Comparison of ENCODE assay signal across 20 cellular contexts in the genomic region with DNA sequence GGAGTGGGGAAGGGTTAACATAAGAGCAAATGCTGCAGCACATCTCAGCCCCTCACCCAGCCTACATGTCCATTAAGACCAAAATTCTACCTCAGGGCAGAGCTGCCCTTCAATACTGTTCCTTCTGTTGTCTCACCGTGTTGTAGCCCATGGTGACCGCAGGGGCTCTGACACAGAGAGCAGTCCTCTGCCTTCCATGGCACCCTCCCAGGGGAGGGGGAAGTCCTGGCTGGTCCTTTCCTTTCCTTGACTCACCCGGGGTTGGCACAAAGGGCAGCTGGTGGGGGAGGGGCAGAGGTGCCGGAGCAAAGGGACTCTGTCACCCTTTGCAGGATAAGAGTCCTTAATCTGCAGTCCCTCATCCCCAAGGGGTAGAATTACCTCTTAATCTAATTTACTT. TPM values are rescaled to one million over a fixed set of nuclear protein-coding genes. Genes with fewer than 3 reads are reported as not detected.
DNase-seq lines count a peak whose midpoint lies in the region; ATAC-seq and TF ChIP-seq lines count a peak whose summit lies in the region.
"Had no signal": no experiment of that assay in that cellular context is flagged by ENCODE, and none has a peak within 500 bp of the region (broad histone marks: within the 10 kb centered on the region; RNA-seq: fewer than 3 reads in every experiment).

No MANE protein-coding gene starts in this region.

- H3K9ac ChIP-seq in neural progenitor cell, result no peak overlapping the region
- no peak overlapping the region for H3K9ac ChIP-seq in Karpas-422 (ENCODE audit: low read length)

- H3K4me3 ChIP-seq in neural progenitor cell (no peak overlapping the region), Karpas-422 (ENCODE audit: low read length) (no peak overlapping the region)

- ATAC-seq in left lobe of liver, result no peak
- no peak for ATAC-seq in stimulated activated naive CD8-positive, alpha-beta T cell treated with anti-CD3 and anti-CD28 coated beads, Interleukin-15, Interleukin-2, amounts not matched to agents 100 U/mL and 50 U/mL, for 24 hours
- ATAC-seq: SK-N-SH treated with all-trans-retinoic acid at 6 μM for 48 hours had no signal

- H3K27ac ChIP-seq in neural progenitor cell (no peak overlapping the region), Karpas-422 (ENCODE audit: low read length) (no peak overlapping the region)

- H3K4me1 ChIP-seq in neural progenitor cell (peaks cover 13% of the 10 kb centered on the region), Karpas-422 (ENCODE audit: low read length) (no peaks in the 10 kb centered on the region)

- no peaks in the 10 kb centered on the region for H3K79me2 ChIP-seq in neural progenitor cell (ENCODE audit: low read depth)
- no peaks in the 10 kb centered on the region for H3K79me2 ChIP-seq in Karpas-422 (ENCODE audit: low read length)

- H3K27me3 Mint-ChIP-seq in neural progenitor cell (ENCODE audit: insufficient read depth, low read depth), result peaks cover 13% of the 10 kb centered on the region

- peak overlapping the region; percentile 38 for H3K4me2 ChIP-seq in neural progenitor cell
- no peak overlapping the region for H3K4me2 ChIP-seq in Karpas-422 (ENCODE audit: low read depth, low read length, poor library complexity, severe bottlenecking)

- H3K4me3 Mint-ChIP-seq in neural progenitor cell, result no peak overlapping the region
- H3K4me3 Mint-ChIP-seq: CD4-positive, CD25-positive, alpha-beta regulatory T cell; H9; HFFc6 had no signal

- H3K36me3 Mint-ChIP-seq in neural progenitor cell, result no peaks in the 10 kb centered on the region
- H3K36me3 Mint-ChIP-seq: CD4-positive, CD25-positive, alpha-beta regulatory T cell had no signal

- no peak for TF ChIP-seq CTCF in neural progenitor cell (IDR thresholded peaks at IDR 0.05)

- DNase-seq in Daoy (ENCODE audit: low read depth) (peak; percentile 48), HT1080 (ENCODE audit: low read depth) (peak; percentile 51), SK-MEL-5 (ENCODE audit: low read depth, low spot score) (peak; percentile 16), neural progenitor cell (ENCODE audit: low spot score) (no peak), left lobe of liver (ENCODE audit: low spot score) (no peak), Karpas-422 (no peak)
- no peak for DNase-seq in stimulated activated naive CD8-positive, alpha-beta T cell treated with anti-CD3 and anti-CD28 coated beads, Interleukin-15, Interleukin-2, amounts not matched to agents 100 U/mL and 50 U/mL, for 24 hours
- DNase-seq: CD4-positive, CD25-positive, alpha-beta regulatory T cell; H9; HFFc6; KBM-7; NCI-H187; NCI-H2107; NCI-H774; RPMI8226; SHP77 had no signal

- no peaks in the 10 kb centered on the region for H3K9me2 ChIP-seq in Karpas-422 (replicated peaks; ENCODE audit: insufficient read depth, low read length)

- H3K27me3 ChIP-seq in neural progenitor cell, result peaks cover 9% of the 10 kb centered on the region
- 0 out of 2 replicates have a peak, but pooled peaks cover 3% of the 10 kb centered on the region for H3K27me3 ChIP-seq in Karpas-422 (ENCODE audit: low read length)

- H4K20me1 ChIP-seq in neural progenitor cell (ENCODE audit: low read depth) (no peaks in the 10 kb centered on the region), Karpas-422 (ENCODE audit: insufficient read depth, low read depth, low read length) (no peaks in the 10 kb centered on the region)

- no peaks in the 10 kb centered on the region for H3K36me3 ChIP-seq in neural progenitor cell
- no peaks in the 10 kb centered on the region for H3K36me3 ChIP-seq in Karpas-422 (ENCODE audit: insufficient read depth, low read length)

- no peak overlapping the region for H3K27ac Mint-ChIP-seq in neural progenitor cell
- H3K27ac Mint-ChIP-seq: CD4-positive, CD25-positive, alpha-beta regulatory T cell; HFFc6 had no signal

- H3K9me3 ChIP-seq in neural progenitor cell (ENCODE audit: low read depth) (no peaks in the 10 kb centered on the region), Karpas-422 (ENCODE audit: low read length) (no peaks in the 10 kb centered on the region)

- H3K4me1 Mint-ChIP-seq in neural progenitor cell, result no peaks in the 10 kb centered on the region
- H3K4me1 Mint-ChIP-seq: CD4-positive, CD25-positive, alpha-beta regulatory T cell had no signal

- in situ Hi-C loops in SK-MEL-5 (cut with HindIII; ENCODE audit: low pct_unique_long_range_greater_than_20kb, low sequenced_read_pairs), result no loop called here

- no peak overlapping the region for H2AFZ ChIP-seq in neural progenitor cell (replicated peaks)
- H2AFZ ChIP-seq in Karpas-422 (ENCODE audit: low read length), result no peak overlapping the region

- no peaks in the 10 kb centered on the region for H3K9me3 Mint-ChIP-seq in neural progenitor cell
- H3K9me3 Mint-ChIP-seq: CD4-positive, CD25-positive, alpha-beta regulatory T cell; H9; HFFc6 had no signal

- peaks cover 3% of the 10 kb centered on the region for H3F3A ChIP-seq in neural progenitor cell (ENCODE audit: low read depth)

RNA-seq across cellular contexts. Expression of a gene that starts 15.2 kb away (rescaled TPM):
- total RNA-seq in Daoy (2014; rRNA removed; shearing (Covaris generic)), result 1.4 and 3.7 TPM in 2 replicates
- total RNA-seq in HT1080 (2014; rRNA removed; shearing (Covaris generic)), result 0.13 TPM in 1 of 2 replicates, not detected in the other
- polyA plus RNA-seq in HT1080 (2015; cell fraction: cytosol; rRNA removed), result not detected in 2 replicates
- polyA plus RNA-seq in HT1080 (2015; cell fraction: nucleus; rRNA removed), result 0.06 TPM in 1 of 2 replicates, not detected in the other
- 0.13 TPM in 1 of 2 replicates, not detected in the other for total RNA-seq in SK-MEL-5 (2014; rRNA removed; shearing (Covaris generic))
- 0.13 TPM in 1 of 2 replicates, not detected in the other for polyA plus RNA-seq in SK-MEL-5 (2015; cell fraction: cytosol; rRNA removed)
- 0.11 TPM in 1 of 2 replicates, not detected in the other for polyA plus RNA-seq in SK-MEL-5 (2015; cell fraction: nucleus; rRNA removed)
- not detected in 2 replicates for total RNA-seq in neural progenitor cell (ENCODE audit: low replicate concordance)
- total RNA-seq in left lobe of liver, result not detected
- not detected in 2 replicates for total RNA-seq in Karpas-422 (2014; rRNA removed; shearing (Covaris generic); ENCODE audit: low replicate concordance)
- total RNA-seq: CD4-positive, CD25-positive, alpha-beta regulatory T cell; H9; NCI-H460; T-helper 2 cell treated with Interferon-gamma antibody and Interleukin-4, amounts not matched to agents 100 ng/mL and 5 ng/mL, for 36 hours had no signal
- polyA plus RNA-seq: BJ; CD4-positive, CD25-positive, alpha-beta regulatory T cell had no signal

Comparison
In these comparisons a context has a peak if more than half of its experiments do, and no peak if none do; other contexts are left out.
1. DNase-seq: peak in Daoy (single experiment), HT1080 (single experiment) and SK-MEL-5 (single experiment); none in neural progenitor cell (single experiment), left lobe of liver (single experiment), Karpas-422 (single experiment) and stimulated activated naive CD8-positive, alpha-beta T cell treated with anti-CD3 and anti-CD28 coated beads, Interleukin-15, Interleukin-2, amounts not matched to agents 100 U/mL and 50 U/mL, for 24 hours (single experiment).